In the genomic region with DNA sequence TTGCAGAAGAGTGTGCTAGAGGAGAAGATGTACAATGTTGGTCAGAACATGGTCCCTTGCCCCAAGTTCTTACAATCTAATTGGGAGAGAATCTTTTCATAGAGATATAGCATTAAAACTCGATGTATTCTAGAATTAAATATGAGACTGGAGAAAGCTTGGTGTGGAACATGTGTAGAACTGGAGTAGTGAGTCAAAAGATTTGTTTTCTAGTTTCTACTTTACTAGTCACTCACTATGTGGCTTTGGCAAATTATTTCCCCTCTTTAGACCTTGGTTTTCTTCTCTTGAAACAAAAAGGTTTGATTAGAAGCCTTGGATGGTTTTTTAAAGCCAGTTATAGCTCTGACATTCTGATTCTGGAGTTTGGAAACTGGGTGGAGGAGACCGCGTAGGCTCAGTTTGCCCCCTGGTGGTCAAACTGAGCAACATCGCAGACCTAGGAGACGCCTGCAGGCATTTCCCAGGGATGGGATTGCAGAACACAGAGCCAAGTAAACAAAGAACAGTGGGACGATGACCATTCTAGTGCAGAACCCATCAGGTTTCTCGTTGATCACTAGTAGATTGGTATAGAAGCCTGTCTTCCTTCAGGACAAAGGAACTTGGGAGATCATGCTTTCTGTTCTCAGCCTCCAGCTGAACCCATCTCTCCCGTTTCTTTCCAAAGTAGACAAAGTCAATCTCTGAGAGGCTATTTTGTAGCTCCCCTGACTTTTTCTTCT, we compare ENCODE assay signal across 1 cellular context.
TF ChIP-seq lines count a peak whose summit lies in the region.

No MANE protein-coding gene starts in this region.

TF ChIP-seq in GM12878, 131 proteins besides CTCF, POLR2A, EP300 and RAD21 (continued from another document):
- no peak for TF ChIP-seq PAX8 (IDR thresholded peaks at IDR 0.05)
TF ChIP-seq in GM12878: peak in this region for 2.
